ENCODE assay signal across 23 cellular contexts in genomic region chr7:92340016-92340415, GRCh38.
DNase-seq lines count a peak whose midpoint lies in the region; ATAC-seq, FAIRE-seq and TF ChIP-seq lines count a peak whose summit lies in the region.
"Had no signal": no experiment of that assay in that cellular context is flagged by ENCODE, and none has a peak within 500 bp of the region (broad histone marks: within the 10 kb centered on the region; RNA-seq: fewer than 3 reads in every experiment).

No MANE protein-coding gene starts in this region.

- no peaks in the 10 kb centered on the region for H4K20me1 ChIP-seq in HepG2 (ENCODE audit: insufficient read depth, low read length)
- H4K20me1 ChIP-seq: BLaER1 treated with 17β-estradiol and CSF1 and Interleukin-3, amounts not matched to agents 10 nM and 100 nM had no signal

- FAIRE-seq in HepG2 (lab: Jason Lieb, UNC), result no peak
- FAIRE-seq: D721Med had no signal

- H3K9ac ChIP-seq in HepG2 (ENCODE audit: insufficient read depth, low read depth, low read length), result no peak overlapping the region
- H3K9ac ChIP-seq: BLaER1 treated with 17β-estradiol and CSF1 and Interleukin-3, amounts not matched to agents 10 nM and 100 nM had no signal

- H3K27me3 Mint-ChIP-seq in central memory CD8-positive, alpha-beta T cell, result no peaks in the 10 kb centered on the region
- no peaks in the 10 kb centered on the region for H3K27me3 Mint-ChIP-seq in memory B cell
- H3K27me3 Mint-ChIP-seq: CD4-positive, alpha-beta T cell had no signal

- no peak overlapping the region for H3K4me3 Mint-ChIP-seq in central memory CD8-positive, alpha-beta T cell
- H3K4me3 Mint-ChIP-seq in memory B cell, result no peak overlapping the region
- H3K4me3 Mint-ChIP-seq: CD4-positive, alpha-beta T cell; HFFc6 had no signal

- no peaks in the 10 kb centered on the region for H3K4me1 ChIP-seq in HepG2 (ENCODE audit: insufficient read depth, low read length)
- H3K4me1 ChIP-seq: BLaER1 treated with 17β-estradiol and CSF1 and Interleukin-3, amounts not matched to agents 10 nM and 100 nM had no signal

- ATAC-seq in central memory CD8-positive, alpha-beta T cell (replicated peaks; ENCODE audit: extremely low read depth, poor library complexity, severe bottlenecking), result no peak
- no peak for ATAC-seq in memory B cell (ENCODE audit: low read depth)
- no peak for ATAC-seq in HG03097 (IDR thresholded peaks at IDR 0.05; ENCODE audit: low FRiP score, unreplicated experiment)
- ATAC-seq in HepG2, result no peak

- H3K79me2 ChIP-seq in HepG2 (ENCODE audit: insufficient read depth, low read length), result no peaks in the 10 kb centered on the region

- POLR2A ChIA-PET in HepG2 (lab: Yijun Ruan, JAX), result no interaction called here

- no peak for TF ChIP-seq RAD21 in HepG2 (CRISPR knock-in tag; IDR thresholded peaks at IDR 0.05)

- H3K27me3 ChIP-seq in HepG2 (ENCODE audit: control insufficient read depth in 1 of 2, insufficient read depth in 2 of 2, low read length in 2 of 2), result no peaks in the 10 kb centered on the region
- H3K27me3 ChIP-seq: BLaER1 treated with 17β-estradiol and CSF1 and Interleukin-3, amounts not matched to agents 10 nM and 100 nM; MG63 had no signal

- no peak for TF ChIP-seq CTCF in HepG2 (CRISPR knock-in tag; IDR thresholded peaks at IDR 0.05)

- no peak for TF ChIP-seq POLR2A in HepG2 (IDR thresholded peaks at IDR 0.05; ENCODE audit: insufficient read depth in 1 of 2, low read depth in 2 of 2, low read length in 2 of 2)

- peaks cover 11% of the 10 kb centered on the region for H3K36me3 Mint-ChIP-seq in central memory CD8-positive, alpha-beta T cell (ENCODE audit: insufficient read depth)
- peaks cover 17% of the 10 kb centered on the region for H3K36me3 Mint-ChIP-seq in memory B cell

- no peak overlapping the region for H3K4me3 ChIP-seq in HepG2 (replicated peaks in 1 of 3; ENCODE audit: insufficient read depth in 1 of 3, low read depth in 2 of 3, low read length in 3 of 3)
- H3K4me3 ChIP-seq: BLaER1 treated with 17β-estradiol and CSF1 and Interleukin-3, amounts not matched to agents 10 nM and 100 nM; HAP-1; MG63 had no signal

- H3K27ac ChIP-seq in HepG2 (ENCODE audit: extremely low read length, insufficient read depth, low read length), result no peak overlapping the region
- H3K27ac ChIP-seq: BLaER1 treated with 17β-estradiol and CSF1 and Interleukin-3, amounts not matched to agents 10 nM and 100 nM had no signal

- intact Hi-C loops in HepG2 (cut with micrococcal nuclease; ENCODE audit: unreplicated experiment), result no loop called here

- H3K4me2 ChIP-seq in HepG2 (ENCODE audit: low read depth, low read length), result no peak overlapping the region
- H3K4me2 ChIP-seq: BLaER1 treated with 17β-estradiol and CSF1 and Interleukin-3, amounts not matched to agents 10 nM and 100 nM had no signal

- no peak for TF ChIP-seq EP300 in HepG2 (IDR thresholded peaks at IDR 0.05; ENCODE audit: low read depth in 2 of 2, low read length in 2 of 2)
- no peak for TF ChIP-seq EP300 in HepG2 (CRISPR knock-in tag; IDR thresholded peaks at IDR 0.05; ENCODE audit: borderline replicate concordance)

- WGBS in HepG2 (ENCODE audit: low lambda C conversion rate), result 97% methylated on average over 1 of the region's 1 CpG

- BruUV-seq in HepG2 (replicated peaks; lab: Mats Ljungman, UMichigan), result no TSS peak

- no peaks in the 10 kb centered on the region for H3K9me3 Mint-ChIP-seq in central memory CD8-positive, alpha-beta T cell
- peaks cover 2% of the 10 kb centered on the region for H3K9me3 Mint-ChIP-seq in memory B cell
- H3K9me3 Mint-ChIP-seq: HFFc6 had no signal

- H3K4me1 Mint-ChIP-seq in central memory CD8-positive, alpha-beta T cell, result no peaks in the 10 kb centered on the region
- no peaks in the 10 kb centered on the region for H3K4me1 Mint-ChIP-seq in memory B cell

- H3K9me3 ChIP-seq in HepG2 (ENCODE audit: low read length), result no peaks in the 10 kb centered on the region
- H3K9me3 ChIP-seq: HAP-1, MG63 had no signal

- peak; percentile 9 to 18 for DNase-seq in NCI-H1930 (lab: John Stamatoyannopoulos, UW)
- DNase-seq in central memory CD8-positive, alpha-beta T cell (ENCODE audit: low spot score in 2 of 2), result no peak
- DNase-seq in memory B cell (ENCODE audit: low spot score in 2 of 2), result no peak
- peak; percentile 69 for DNase-seq in superior temporal gyrus (ENCODE audit: extremely low spot score)
- DNase-seq in SW480 (ENCODE audit: low spot score), result no peak
- no peak for DNase-seq in HepG2 (ENCODE audit: low spot score)
- DNase-seq: 8988T; CD4-positive, alpha-beta T cell; GOT3; HFFc6; IMR-90; KG1; MG63; NCI-H1105 treated with DMSO at 0.1 percent for 48 hours; NCI-H146; NCI-H2029; NCI-H446 treated with DMSO at 0.1 percent for 48 hours; NCI-H526 treated with DMSO at 0.1 percent for 48 hours; SHP77 treated with DMSO at 0.1 percent for 48 hours had no signal

- H3K27ac Mint-ChIP-seq in central memory CD8-positive, alpha-beta T cell (ENCODE audit: low read depth), result peak overlapping the region; percentile 41
- H3K27ac Mint-ChIP-seq in memory B cell, result peak overlapping the region; percentile 36
- H3K27ac Mint-ChIP-seq: CD4-positive, alpha-beta T cell; HFFc6 had no signal

- in situ Hi-C loops in HepG2 (cut with HindIII; ENCODE audit: extremely low pct_ligation_motif_present, low pct_unique_long_range_greater_than_20kb), result no loop called here

- CTCF ChIA-PET in HepG2 (lab: Yijun Ruan, JAX; ENCODE audit: low intra/inter-chr PET ratio, low total read pairs), result no interaction called here

- no peak overlapping the region for H2AFZ ChIP-seq in HepG2 (ENCODE audit: low read length)

- H3K36me3 ChIP-seq in HepG2 (replicated peaks in 1 of 2; ENCODE audit: control insufficient read depth in 1 of 2, insufficient read depth in 2 of 2, low read length in 2 of 2), result peaks cover 2 to 13% of the 10 kb centered on the region in 2 experiments; a peak in 3 of 5 replicates
- H3K36me3 ChIP-seq: HAP-1, MG63 had no signal

TF ChIP-seq in HepG2, 621 proteins besides CTCF, POLR2A, EP300 and RAD21:
- TF ChIP-seq ZC3H13 (CRISPR knock-in tag; IDR thresholded peaks at IDR 0.05), result no peak
- no peak for TF ChIP-seq ZNF230 (CRISPR knock-in tag; IDR thresholded peaks at IDR 0.05)
TF ChIP-seq in HepG2: peak in this region for 0.

Comparison
In these comparisons a context has a peak if more than half of its experiments do, and no peak if none do; other contexts are left out.
1. DNase-seq: peak in NCI-H1930 (2 of 2) and superior temporal gyrus (single experiment); none in central memory CD8-positive, alpha-beta T cell (0 of 2), memory B cell (0 of 2), SW480 (single experiment) and HepG2 (single experiment).